ENCODE assay signal across 11 cellular contexts in the genomic region with DNA sequence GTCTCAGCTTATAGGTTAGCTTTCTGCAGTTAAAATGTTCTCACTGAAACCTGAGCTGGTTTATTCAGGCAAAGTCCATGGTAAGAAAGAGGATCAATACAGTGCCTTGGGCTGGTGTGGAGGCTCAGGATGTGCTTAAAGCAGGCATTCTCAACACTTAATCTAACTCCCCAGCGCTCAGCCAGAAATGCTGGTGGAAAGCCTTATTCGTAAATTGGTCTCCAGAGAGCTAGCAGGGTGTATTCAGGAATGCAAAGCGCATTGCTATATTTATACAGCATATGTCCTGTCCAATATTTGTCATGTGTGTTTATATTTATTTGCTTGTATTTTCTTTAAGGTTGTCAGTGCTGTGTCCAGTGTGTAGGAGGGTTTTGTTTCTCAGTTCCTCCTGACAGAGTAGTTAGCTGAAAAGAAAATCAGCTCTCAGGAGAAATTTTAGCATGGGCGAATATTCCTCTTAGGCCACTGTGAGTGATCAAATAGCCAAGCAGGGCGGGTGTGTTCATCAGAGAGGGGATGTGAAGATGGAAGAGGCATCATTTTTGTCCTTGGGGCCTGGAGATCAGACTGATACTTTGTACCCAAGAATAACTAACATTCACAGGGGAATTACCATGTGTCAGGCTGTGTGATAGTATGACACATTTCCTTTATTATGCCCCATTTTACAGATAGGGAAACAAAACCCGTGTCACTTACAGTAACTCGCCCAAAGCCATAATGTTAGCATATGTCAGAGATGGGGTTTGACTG.
DNase-seq lines count a peak whose midpoint lies in the region; ATAC-seq and TF ChIP-seq lines count a peak whose summit lies in the region.
"Had no signal": no experiment of that assay in that cellular context is flagged by ENCODE, and none has a peak within 500 bp of the region (broad histone marks: within the 10 kb centered on the region; RNA-seq: fewer than 3 reads in every experiment).

No MANE protein-coding gene starts in this region.

- peaks cover 94% of the 10 kb centered on the region for H3K36me3 ChIP-seq in CD4-positive, CD25-positive, alpha-beta regulatory T cell (ENCODE audit: control insufficient read depth, insufficient read depth, low read length)

- H3K27ac Mint-ChIP-seq in CD4-positive, CD25-positive, alpha-beta regulatory T cell, result peak overlapping the region in 2 of 3 donors; percentile 16 to 26
- peak overlapping the region; percentile 86 for H3K27ac Mint-ChIP-seq in activated T-helper 1 cell treated with anti-CD3 and anti-CD28 coated beads, Interleukin-12 subunit alpha, Interleukin-12 subunit beta, Interleukin-2, Interleukin-4 antibody, amounts not matched to agents 30 ng/mL and 10 ng/mL and 1 ng/mL, durations not matched to agents 14 hours and 24 hours and 36 hours
- H3K27ac Mint-ChIP-seq in chondrocyte (ENCODE audit: unreplicated experiment) (no peak overlapping the region), endothelial cell (ENCODE audit: unreplicated experiment) (no peak overlapping the region)

- intact Hi-C loops in activated T-helper 1 cell treated with anti-CD3 and anti-CD28 coated beads, Interleukin-12 subunit alpha, Interleukin-12 subunit beta, Interleukin-2, Interleukin-4 antibody, amounts not matched to agents 30 ng/mL and 10 ng/mL and 1 ng/mL, durations not matched to agents 14 hours and 24 hours and 36 hours (cut with micrococcal nuclease), result loop anchor here (1.0 to 10.0 kb wide), 4 partner anchors 20 to 282 kb away; a partner anchor contains a TSS

- no peak overlapping the region for H3K27ac ChIP-seq in CD4-positive, CD25-positive, alpha-beta regulatory T cell (ENCODE audit: insufficient read depth, low read length, poor library complexity, severe bottlenecking)
- H3K27ac ChIP-seq: SK-N-MC had no signal

- no peaks in the 10 kb centered on the region for H3K9me3 ChIP-seq in CD4-positive, CD25-positive, alpha-beta regulatory T cell (ENCODE audit: control insufficient read depth in 2 of 2, low read length in 2 of 2)

- CTCF ChIA-PET in HEK293T (lab: Yijun Ruan, JAX), result interaction anchor here (0.6 to 4.6 kb wide), 6 partner anchors 8 to 694 kb away, joined by 3 to 35 read pairs (median 5); a partner anchor contains a TSS

- no peak overlapping the region for H3K4me3 ChIP-seq in CD4-positive, CD25-positive, alpha-beta regulatory T cell (ENCODE audit: low read depth, low read length)
- H3K4me3 ChIP-seq: K562, SK-N-MC had no signal

- H3K27me3 Mint-ChIP-seq in CD4-positive, CD25-positive, alpha-beta regulatory T cell, result no peaks in the 10 kb centered on the region
- H3K27me3 Mint-ChIP-seq in activated T-helper 1 cell treated with anti-CD3 and anti-CD28 coated beads, Interleukin-12 subunit alpha, Interleukin-12 subunit beta, Interleukin-2, Interleukin-4 antibody, amounts not matched to agents 30 ng/mL and 10 ng/mL and 1 ng/mL, durations not matched to agents 14 hours and 24 hours and 36 hours (ENCODE audit: insufficient read depth), result no peaks in the 10 kb centered on the region
- no peaks in the 10 kb centered on the region for H3K27me3 Mint-ChIP-seq in chondrocyte (ENCODE audit: low read depth)
- H3K27me3 Mint-ChIP-seq in endothelial cell (ENCODE audit: unreplicated experiment), result peaks cover 1% of the 10 kb centered on the region

- peaks cover 0 to 4% (median 4%) of the 10 kb centered on the region in 4 donors for H3K4me1 Mint-ChIP-seq in CD4-positive, CD25-positive, alpha-beta regulatory T cell
- peaks cover 36% of the 10 kb centered on the region for H3K4me1 Mint-ChIP-seq in activated T-helper 1 cell treated with anti-CD3 and anti-CD28 coated beads, Interleukin-12 subunit alpha, Interleukin-12 subunit beta, Interleukin-2, Interleukin-4 antibody, amounts not matched to agents 30 ng/mL and 10 ng/mL and 1 ng/mL, durations not matched to agents 14 hours and 24 hours and 36 hours (ENCODE audit: low read depth)
- peaks cover 36% of the 10 kb centered on the region for H3K4me1 Mint-ChIP-seq in chondrocyte (ENCODE audit: low read depth)
- H3K4me1 Mint-ChIP-seq in endothelial cell (ENCODE audit: unreplicated experiment), result peaks cover 2% of the 10 kb centered on the region

- H3K4me1 ChIP-seq in CD4-positive, CD25-positive, alpha-beta regulatory T cell (ENCODE audit: control insufficient read depth, insufficient read depth, low read length, poor library complexity, severe bottlenecking), result no peaks in the 10 kb centered on the region

- H3K27me3 ChIP-seq in CD4-positive, CD25-positive, alpha-beta regulatory T cell (ENCODE audit: control insufficient read depth, insufficient read depth, low read length), result no peaks in the 10 kb centered on the region

- POLR2A ChIA-PET in HEK293T (lab: Yijun Ruan, JAX), result no interaction called here

- no peaks in the 10 kb centered on the region for H3K9me3 Mint-ChIP-seq in CD4-positive, CD25-positive, alpha-beta regulatory T cell
- no peaks in the 10 kb centered on the region for H3K9me3 Mint-ChIP-seq in activated T-helper 1 cell treated with anti-CD3 and anti-CD28 coated beads, Interleukin-12 subunit alpha, Interleukin-12 subunit beta, Interleukin-2, Interleukin-4 antibody, amounts not matched to agents 30 ng/mL and 10 ng/mL and 1 ng/mL, durations not matched to agents 14 hours and 24 hours and 36 hours
- no peaks in the 10 kb centered on the region for H3K9me3 Mint-ChIP-seq in chondrocyte (ENCODE audit: low read depth)
- no peaks in the 10 kb centered on the region for H3K9me3 Mint-ChIP-seq in endothelial cell (ENCODE audit: unreplicated experiment)

- peak in 1 of 3 donors; percentile 4 for DNase-seq in CD4-positive, CD25-positive, alpha-beta regulatory T cell
- no peak for DNase-seq in activated T-helper 1 cell treated with anti-CD3 and anti-CD28 coated beads, Interleukin-12 subunit alpha, Interleukin-12 subunit beta, Interleukin-2, Interleukin-4 antibody, amounts not matched to agents 30 ng/mL and 10 ng/mL and 1 ng/mL, durations not matched to agents 14 hours and 24 hours and 36 hours (ENCODE audit: low spot score)
- DNase-seq in chondrocyte (ENCODE audit: low spot score) (no peak), middle frontal gyrus (ENCODE audit: extremely low spot score, low spot score) (no peak), endothelial cell (ENCODE audit: low spot score) (no peak), HEK293T (ENCODE audit: extremely low spot score) (no peak)
- DNase-seq: DMS153 had no signal

- H3K4me3 Mint-ChIP-seq in CD4-positive, CD25-positive, alpha-beta regulatory T cell, result no peak overlapping the region
- H3K4me3 Mint-ChIP-seq in activated T-helper 1 cell treated with anti-CD3 and anti-CD28 coated beads, Interleukin-12 subunit alpha, Interleukin-12 subunit beta, Interleukin-2, Interleukin-4 antibody, amounts not matched to agents 30 ng/mL and 10 ng/mL and 1 ng/mL, durations not matched to agents 14 hours and 24 hours and 36 hours, result no peak overlapping the region
- H3K4me3 Mint-ChIP-seq in chondrocyte (ENCODE audit: unreplicated experiment), result no peak overlapping the region
- H3K4me3 Mint-ChIP-seq in endothelial cell (ENCODE audit: unreplicated experiment), result no peak overlapping the region

- H3K36me3 Mint-ChIP-seq in CD4-positive, CD25-positive, alpha-beta regulatory T cell, result peaks cover 68% of the 10 kb centered on the region
- H3K36me3 Mint-ChIP-seq in activated T-helper 1 cell treated with anti-CD3 and anti-CD28 coated beads, Interleukin-12 subunit alpha, Interleukin-12 subunit beta, Interleukin-2, Interleukin-4 antibody, amounts not matched to agents 30 ng/mL and 10 ng/mL and 1 ng/mL, durations not matched to agents 14 hours and 24 hours and 36 hours (ENCODE audit: low read depth), result peaks cover 51% of the 10 kb centered on the region
- H3K36me3 Mint-ChIP-seq in chondrocyte (ENCODE audit: low read depth) (no peaks in the 10 kb centered on the region), endothelial cell (ENCODE audit: low read depth, unreplicated experiment) (no peaks in the 10 kb centered on the region)

- no peak for ATAC-seq in CD4-positive, CD25-positive, alpha-beta regulatory T cell (ENCODE audit: low read depth in 2 of 2)
- peak; percentile 73 for ATAC-seq in GM19025 (IDR thresholded peaks at IDR 0.05; ENCODE audit: low read depth, unreplicated experiment)
- peak; percentile 81 for ATAC-seq in HG02885 (IDR thresholded peaks at IDR 0.05; ENCODE audit: poor library complexity, unreplicated experiment)

- TF ChIP-seq CTCF in chondrocyte (IDR thresholded peaks at IDR 0.05) (no peak), endothelial cell (IDR thresholded peaks at IDR 0.05; ENCODE audit: unreplicated experiment) (no peak)

TF ChIP-seq in HEK293T, 16 proteins besides CTCF, POLR2A, EP300 and RAD21:
- TF ChIP-seq BHLHE40 (IDR thresholded peaks at IDR 0.05; ENCODE audit: borderline replicate concordance) (no peak), NFRKB (IDR thresholded peaks at IDR 0.05) (no peak), FOXM1 (IDR thresholded peaks at IDR 0.05; ENCODE audit: borderline replicate concordance) (no peak), HDGF (IDR thresholded peaks at IDR 0.05; ENCODE audit: borderline replicate concordance) (no peak), ELF4 (IDR thresholded peaks at IDR 0.05) (no peak), CTBP1 (IDR thresholded peaks at IDR 0.05; ENCODE audit: borderline replicate concordance) (no peak)

Comparison
In these comparisons a context has a peak if more than half of its experiments do, and no peak if none do; other contexts are left out.
1. ATAC-seq: peak in GM19025 (single experiment) and HG02885 (single experiment); none in CD4-positive, CD25-positive, alpha-beta regulatory T cell (0 of 2).
2. H3K27ac Mint-ChIP-seq: peak in CD4-positive, CD25-positive, alpha-beta regulatory T cell (2 of 3) and activated T-helper 1 cell treated with anti-CD3 and anti-CD28 coated beads, Interleukin-12 subunit alpha, Interleukin-12 subunit beta, Interleukin-2, Interleukin-4 antibody, amounts not matched to agents 30 ng/mL and 10 ng/mL and 1 ng/mL, durations not matched to agents 14 hours and 24 hours and 36 hours (single experiment); none in chondrocyte (single experiment) and endothelial cell (single experiment).